In the genomic region with DNA sequence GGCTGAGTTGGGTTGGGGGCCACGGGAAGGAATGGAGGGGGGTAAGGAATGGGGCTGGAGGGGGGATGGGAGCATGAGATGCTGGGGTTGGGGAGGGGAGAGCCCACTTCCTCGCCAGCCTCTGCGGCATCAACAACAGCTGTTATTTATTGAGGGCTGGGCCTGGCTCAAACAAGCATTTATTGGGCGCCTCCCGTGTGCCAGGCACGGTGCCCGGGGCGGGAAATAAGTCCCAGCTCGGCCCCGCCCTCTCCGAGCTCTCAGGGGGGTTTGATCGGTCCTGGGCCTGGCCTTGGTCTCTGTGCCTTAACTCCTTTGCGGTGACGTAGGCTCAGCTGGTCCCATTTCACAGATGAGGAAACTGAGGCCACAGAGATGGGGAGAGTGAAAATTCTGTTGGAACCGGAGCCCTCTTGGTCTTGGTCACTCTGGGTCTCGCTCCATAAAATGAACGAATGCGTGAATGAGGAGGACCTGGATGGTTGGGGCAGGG, we compare ENCODE assay signal across 11 cellular contexts. TPM values are rescaled to one million over a fixed set of nuclear protein-coding genes. Genes with fewer than 3 reads are reported as not detected.
A peak's percentile ranks its signal among the peaks of the same experiment; 100 is the strongest.
DNase-seq lines count a peak whose midpoint lies in the region; ATAC-seq and TF ChIP-seq lines count a peak whose summit lies in the region.
"Had no signal": no experiment of that assay in that cellular context is flagged by ENCODE, and none has a peak within 500 bp of the region (broad histone marks: within the 10 kb centered on the region; RNA-seq: fewer than 3 reads in every experiment).

No MANE protein-coding gene starts in this region.

- H3K27me3 Mint-ChIP-seq in activated CD4-positive, alpha-beta T cell treated with anti-CD3 and anti-CD28 coated beads, Interleukin-2, amount 10 ng/mL, durations not matched to agents 7 days and 5 days: peaks cover 16% of the 10 kb centered on the region
- peaks cover 23% of the 10 kb centered on the region for H3K27me3 Mint-ChIP-seq in activated T-helper 2 cell treated with anti-CD3 and anti-CD28 coated beads, Interferon-gamma antibody, Interleukin-2, Interleukin-4, amounts not matched to agents 10 μg/mL and 5 μg/mL and 100 μg/mL, durations not matched to agents 14 hours and 24 hours and 36 hours (ENCODE audit: low read depth)

- CTCF ChIA-PET in activated CD4-positive, alpha-beta T cell treated with anti-CD3 and anti-CD28 coated beads, Interleukin-2, amount 10 ng/mL, durations not matched to agents 7 days and 5 days (lab: Charles Lee): interaction anchor here (0.5 to 1.1 kb wide), 2 partner anchors 40 to 437 kb away, joined by 3 to 4 read pairs; no protein-coding TSS in a partner anchor

- H3K9me3 ChIP-seq in iPS-15b (ENCODE audit: control insufficient read depth, insufficient read depth, low read length) (no peaks in the 10 kb centered on the region), thoracic aorta (no peaks in the 10 kb centered on the region)

- H3K4me3 Mint-ChIP-seq in activated CD4-positive, alpha-beta T cell treated with anti-CD3 and anti-CD28 coated beads, Interleukin-2, amount 10 ng/mL, durations not matched to agents 7 days and 5 days: peak overlapping the region; percentile 27
- H3K4me3 Mint-ChIP-seq in activated T-helper 2 cell treated with anti-CD3 and anti-CD28 coated beads, Interferon-gamma antibody, Interleukin-2, Interleukin-4, amounts not matched to agents 10 μg/mL and 5 μg/mL and 100 μg/mL, durations not matched to agents 14 hours and 24 hours and 36 hours (ENCODE audit: low read depth): peak overlapping the region; percentile 37

- TF ChIP-seq CTCF in thoracic aorta (IDR thresholded peaks at IDR 0.05): no peak

- POLR2A ChIA-PET in activated CD4-positive, alpha-beta T cell treated with anti-CD3 and anti-CD28 coated beads, Interleukin-2, amount 10 ng/mL, durations not matched to agents 7 days and 5 days (lab: Charles Lee): no interaction called here

- peak overlapping the region; percentile 65 to 76 for H3K27ac ChIP-seq in thoracic aorta
- H3K27ac ChIP-seq: HL-60 had no signal

- H3K27me3 ChIP-seq in iPS-15b (ENCODE audit: control insufficient read depth, insufficient read depth, low read length) (no peaks in the 10 kb centered on the region), thoracic aorta (replicated peaks; ENCODE audit: insufficient read depth) (no peaks in the 10 kb centered on the region)

- no peak overlapping the region for H3K9ac ChIP-seq in iPS-15b (ENCODE audit: low read depth, low read length)

- peaks cover 2% of the 10 kb centered on the region for H3K36me3 Mint-ChIP-seq in activated CD4-positive, alpha-beta T cell treated with anti-CD3 and anti-CD28 coated beads, Interleukin-2, amount 10 ng/mL, durations not matched to agents 7 days and 5 days (ENCODE audit: low read depth)
- no peaks in the 10 kb centered on the region for H3K36me3 Mint-ChIP-seq in activated T-helper 2 cell treated with anti-CD3 and anti-CD28 coated beads, Interferon-gamma antibody, Interleukin-2, Interleukin-4, amounts not matched to agents 10 μg/mL and 5 μg/mL and 100 μg/mL, durations not matched to agents 14 hours and 24 hours and 36 hours (ENCODE audit: low read depth)

- no peaks in the 10 kb centered on the region for H3K9me3 Mint-ChIP-seq in activated CD4-positive, alpha-beta T cell treated with anti-CD3 and anti-CD28 coated beads, Interleukin-2, amount 10 ng/mL, durations not matched to agents 7 days and 5 days
- H3K9me3 Mint-ChIP-seq in activated T-helper 2 cell treated with anti-CD3 and anti-CD28 coated beads, Interferon-gamma antibody, Interleukin-2, Interleukin-4, amounts not matched to agents 10 μg/mL and 5 μg/mL and 100 μg/mL, durations not matched to agents 14 hours and 24 hours and 36 hours: no peaks in the 10 kb centered on the region

- peak overlapping the region; percentile 13 for H3K4me3 ChIP-seq in iPS-15b (ENCODE audit: low read depth, low read length)
- no peak overlapping the region for H3K4me3 ChIP-seq in thoracic aorta

- intact Hi-C loops in activated T-helper 2 cell treated with anti-CD3 and anti-CD28 coated beads, Interferon-gamma antibody, Interleukin-2, Interleukin-4, amounts not matched to agents 10 μg/mL and 5 μg/mL and 100 μg/mL, durations not matched to agents 14 hours and 24 hours and 36 hours (cut with micrococcal nuclease): no loop called here

- H3K4me1 ChIP-seq in iPS-15b (ENCODE audit: control insufficient read depth, insufficient read depth, low read length) (peaks cover 14% of the 10 kb centered on the region), thoracic aorta (ENCODE audit: control insufficient read depth in 1 of 2, low read depth in 2 of 2) (peaks cover 22 to 47% of the 10 kb centered on the region in 2 donors)

- no peak for DNase-seq in activated CD4-positive, alpha-beta T cell treated with anti-CD3 and anti-CD28 coated beads, Interleukin-2, amount 10 ng/mL, durations not matched to agents 7 days and 5 days
- no peak for DNase-seq in activated CD4-positive, alpha-beta T cell treated with anti-CD3 and anti-CD28 coated beads, Interleukin-2, amount 50 U/mL, for 48 hours
- no peak for DNase-seq in activated T-helper 2 cell treated with anti-CD3 and anti-CD28 coated beads, Interferon-gamma antibody, Interleukin-2, Interleukin-4, amounts not matched to agents 10 μg/mL and 5 μg/mL and 100 μg/mL, durations not matched to agents 14 hours and 24 hours and 36 hours (ENCODE audit: low spot score)
- DNase-seq in thoracic aorta (ENCODE audit: low spot score) (no peak), dermis blood vessel endothelial cell (no peak), HuH-7 (ENCODE audit: low spot score) (no peak), occipital lobe (lab: John Stamatoyannopoulos, UW) (no peak)
- DNase-seq: NCI-H2171 had no signal

- peaks cover 22% of the 10 kb centered on the region for H3K4me1 Mint-ChIP-seq in activated CD4-positive, alpha-beta T cell treated with anti-CD3 and anti-CD28 coated beads, Interleukin-2, amount 10 ng/mL, durations not matched to agents 7 days and 5 days
- peaks cover 12% of the 10 kb centered on the region for H3K4me1 Mint-ChIP-seq in activated T-helper 2 cell treated with anti-CD3 and anti-CD28 coated beads, Interferon-gamma antibody, Interleukin-2, Interleukin-4, amounts not matched to agents 10 μg/mL and 5 μg/mL and 100 μg/mL, durations not matched to agents 14 hours and 24 hours and 36 hours (ENCODE audit: low read depth)

- H3K27ac Mint-ChIP-seq in activated CD4-positive, alpha-beta T cell treated with anti-CD3 and anti-CD28 coated beads, Interleukin-2, amount 10 ng/mL, durations not matched to agents 7 days and 5 days: no peak overlapping the region
- no peak overlapping the region for H3K27ac Mint-ChIP-seq in activated T-helper 2 cell treated with anti-CD3 and anti-CD28 coated beads, Interferon-gamma antibody, Interleukin-2, Interleukin-4, amounts not matched to agents 10 μg/mL and 5 μg/mL and 100 μg/mL, durations not matched to agents 14 hours and 24 hours and 36 hours

- H3K36me3 ChIP-seq in iPS-15b (ENCODE audit: control insufficient read depth, insufficient read depth, low read length) (no peaks in the 10 kb centered on the region), thoracic aorta (no peaks in the 10 kb centered on the region)

- no peak for ATAC-seq in thoracic aorta (ENCODE audit: insufficient number of reproducible peaks, low FRiP score, low read depth)

RNA-seq across cellular contexts. Expression of gene ADAMTS10, which starts 0.9 kb away (rescaled TPM):
- total RNA-seq in activated CD4-positive, alpha-beta T cell treated with anti-CD3 and anti-CD28 coated beads, Interleukin-2, amount 10 ng/mL, durations not matched to agents 7 days and 5 days: 10 to 100 TPM; 10.6 to 15.3 TPM
- total RNA-seq in activated T-helper 2 cell treated with anti-CD3 and anti-CD28 coated beads, Interferon-gamma antibody, Interleukin-2, Interleukin-4, amounts not matched to agents 10 μg/mL and 5 μg/mL and 100 μg/mL, durations not matched to agents 14 hours and 24 hours and 36 hours: 0.71 and 0.80 TPM in 2 replicates
- 100 to 1,000 TPM; 164 to 214 TPM for total RNA-seq in thoracic aorta
- 4.8 and 13.8 TPM in 2 replicates for total RNA-seq in dermis blood vessel endothelial cell
- total RNA-seq in occipital lobe: 46.0 TPM

RNA-seq across cellular contexts. Expression of gene NFILZ, which starts 19.0 kb away (rescaled TPM):
- total RNA-seq in activated CD4-positive, alpha-beta T cell treated with anti-CD3 and anti-CD28 coated beads, Interleukin-2, amount 10 ng/mL, durations not matched to agents 7 days and 5 days: not detected
- not detected in 2 replicates for total RNA-seq in activated T-helper 2 cell treated with anti-CD3 and anti-CD28 coated beads, Interferon-gamma antibody, Interleukin-2, Interleukin-4, amounts not matched to agents 10 μg/mL and 5 μg/mL and 100 μg/mL, durations not matched to agents 14 hours and 24 hours and 36 hours
- total RNA-seq in thoracic aorta (not detected), dermis blood vessel endothelial cell (not detected in 2 replicates), occipital lobe (not detected)
- total RNA-seq: glomerular endothelial cell had no signal

RNA-seq across cellular contexts. Expression of gene MYO1F, which starts 34.2 kb away (rescaled TPM):
- total RNA-seq in activated CD4-positive, alpha-beta T cell treated with anti-CD3 and anti-CD28 coated beads, Interleukin-2, amount 10 ng/mL, durations not matched to agents 7 days and 5 days: 100 to 1,000 TPM; 359 to 366 TPM
- total RNA-seq in activated T-helper 2 cell treated with anti-CD3 and anti-CD28 coated beads, Interferon-gamma antibody, Interleukin-2, Interleukin-4, amounts not matched to agents 10 μg/mL and 5 μg/mL and 100 μg/mL, durations not matched to agents 14 hours and 24 hours and 36 hours: 43.9 and 47.4 TPM in 2 replicates
- total RNA-seq in thoracic aorta: 10 to 100 TPM; 29.6 to 33.9 TPM
- total RNA-seq in dermis blood vessel endothelial cell: 0.14 and 0.34 TPM in 2 replicates
- 1.7 TPM for total RNA-seq in occipital lobe

Comparison
In these comparisons a context has a peak if more than half of its experiments do, and no peak if none do; other contexts are left out.
1. RNA of gene MYO1F, which starts 34.2 kb away (total RNA-seq): 359 to 366 TPM in activated CD4-positive, alpha-beta T cell treated with anti-CD3 and anti-CD28 coated beads, Interleukin-2, amount 10 ng/mL, durations not matched to agents 7 days and 5 days, 43.9 to 47.4 TPM in activated T-helper 2 cell treated with anti-CD3 and anti-CD28 coated beads, Interferon-gamma antibody, Interleukin-2, Interleukin-4, amounts not matched to agents 10 μg/mL and 5 μg/mL and 100 μg/mL, durations not matched to agents 14 hours and 24 hours and 36 hours and 29.6 to 33.9 TPM in thoracic aorta; 1.7 TPM in occipital lobe (single experiment) and 0.14 to 0.34 TPM in dermis blood vessel endothelial cell; every median in the first group is over 10 times any median in the second.